Comparison of ENCODE assay signal across 8 cellular contexts in the genomic region with DNA sequence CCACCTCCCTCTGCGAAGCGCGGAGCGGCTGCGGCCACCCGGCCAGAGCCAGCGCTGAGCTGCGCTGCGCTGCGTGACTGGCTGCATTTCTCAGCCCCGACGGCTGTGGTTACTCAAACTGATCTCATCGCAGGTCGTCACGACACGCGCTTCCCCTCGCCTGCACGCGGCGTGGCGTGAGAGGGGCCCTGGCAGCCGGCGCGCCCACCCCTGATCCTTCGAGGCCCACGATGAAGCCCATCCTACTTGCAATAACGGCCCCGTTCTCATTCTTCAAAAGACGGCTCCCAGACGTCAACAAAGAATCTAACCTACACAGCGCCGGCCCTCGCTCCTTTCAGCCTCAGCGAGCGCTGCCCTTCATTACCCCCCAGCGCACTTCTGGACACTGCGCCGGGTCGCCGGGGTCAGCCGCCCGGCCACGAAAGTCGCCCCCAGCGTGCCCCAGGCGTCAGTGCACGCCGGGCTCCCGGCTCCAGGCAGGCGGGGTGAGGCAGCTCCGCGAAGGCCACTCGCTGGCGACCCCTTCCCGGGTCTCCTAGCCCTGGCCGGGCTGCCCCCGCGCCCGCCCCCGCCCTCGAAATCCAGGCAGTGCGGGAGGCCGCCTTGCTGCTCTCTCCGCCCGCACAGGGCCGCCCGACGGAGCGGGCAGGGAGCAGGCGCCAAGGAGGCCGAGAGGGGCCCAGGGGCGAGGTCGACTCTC. TPM values are rescaled to one million over a fixed set of nuclear protein-coding genes. Genes with fewer than 3 reads are reported as not detected.
DNase-seq lines count a peak whose midpoint lies in the region; ATAC-seq, FAIRE-seq and TF ChIP-seq lines count a peak whose summit lies in the region.

No MANE protein-coding gene starts in this region.

- H3K9me3 Mint-ChIP-seq in activated naive CD4-positive, alpha-beta T cell treated with anti-CD3 and anti-CD28 coated beads, Interleukin-2, amount 50 U/mL, for 24 hours: no peaks in the 10 kb centered on the region

- H3K27ac Mint-ChIP-seq in activated naive CD4-positive, alpha-beta T cell treated with anti-CD3 and anti-CD28 coated beads, Interleukin-2, amount 50 U/mL, for 24 hours: peak overlapping the region; percentile 99

- no peaks in the 10 kb centered on the region for H3F3A ChIP-seq in OCI-LY1 (ENCODE audit: insufficient read depth, low read length)

- CTCF ChIA-PET in HEK293T (lab: Yijun Ruan, JAX): no interaction called here

- no peaks in the 10 kb centered on the region for H3K27me3 ChIP-seq in OCI-LY1 (ENCODE audit: insufficient read depth, low read length)

- H3K36me3 Mint-ChIP-seq in activated naive CD4-positive, alpha-beta T cell treated with anti-CD3 and anti-CD28 coated beads, Interleukin-2, amount 50 U/mL, for 24 hours: peaks cover 5% of the 10 kb centered on the region

- DNase-seq in GM12891 (ENCODE audit: insufficient read length, low spot score) (no peak), HEK293T (ENCODE audit: extremely low spot score) (peak; percentile 13), left cardiac atrium (peak; percentile 33), sciatic nerve (ENCODE audit: low spot score) (no peak), NCI-H2171 (lab: John Stamatoyannopoulos, UW) (no peak), SHP77 treated with DMSO at 0.1 percent for 48 hours (lab: John Stamatoyannopoulos, UW) (no peak)

- intact Hi-C loops in left cardiac atrium (cut with DNase I) (loop anchor here (5.0 kb wide), 2 partner anchors 139 to 266 kb away; no protein-coding TSS in a partner anchor), sciatic nerve (cut with DNase I) (loop anchor here (2.0 to 5.0 kb wide), 2 partner anchors 139 to 779 kb away; no protein-coding TSS in a partner anchor)

- H3K36me3 ChIP-seq in OCI-LY1 (ENCODE audit: insufficient read depth, low read length): peaks cover 17% of the 10 kb centered on the region

- no peak overlapping the region for H2AFZ ChIP-seq in OCI-LY1 (ENCODE audit: low read length)

- H3K79me2 ChIP-seq in OCI-LY1 (ENCODE audit: insufficient read depth, low read length): peaks cover 36% of the 10 kb centered on the region

- H3K4me3 ChIP-seq in OCI-LY1 (ENCODE audit: low read depth, low read length, poor library complexity, severe bottlenecking): peak overlapping the region; percentile 62

- peak; percentile 35; the same call in 1 of the 2 replicates for TF ChIP-seq CTCF in OCI-LY1 (IDR thresholded peaks at IDR 0.05; ENCODE audit: low read length)

- H3K27ac ChIP-seq in OCI-LY1 (ENCODE audit: low read depth, low read length, poor library complexity, severe bottlenecking): peak overlapping the region; percentile 94

- no peaks in the 10 kb centered on the region for H3K27me3 Mint-ChIP-seq in activated naive CD4-positive, alpha-beta T cell treated with anti-CD3 and anti-CD28 coated beads, Interleukin-2, amount 50 U/mL, for 24 hours

- peak; percentile 51 for FAIRE-seq in GM12891 (lab: Jason Lieb, UNC)

- peaks cover 94% of the 10 kb centered on the region for H3K4me1 ChIP-seq in OCI-LY1 (ENCODE audit: insufficient read depth, low read length, severe bottlenecking)

- POLR2A ChIA-PET in HEK293T (lab: Yijun Ruan, JAX): no interaction called here

- H3K4me3 Mint-ChIP-seq in activated naive CD4-positive, alpha-beta T cell treated with anti-CD3 and anti-CD28 coated beads, Interleukin-2, amount 50 U/mL, for 24 hours: peak overlapping the region; percentile 95

- no peaks in the 10 kb centered on the region for H4K20me1 ChIP-seq in OCI-LY1 (ENCODE audit: insufficient read depth, low read length)

- no peak; the same call in 1 of the 2 replicates for TF ChIP-seq POLR2A in GM12891 (IDR thresholded peaks at IDR 0.05; ENCODE audit: low read depth, low read length)

- H3K4me2 ChIP-seq in OCI-LY1 (ENCODE audit: low read length): peak overlapping the region; percentile 80

- no peaks in the 10 kb centered on the region for H3K9me3 ChIP-seq in OCI-LY1 (ENCODE audit: low read length)

- ATAC-seq in left cardiac atrium: peak; percentile 66 to 72
- peak; percentile 66 for ATAC-seq in sciatic nerve

- peaks cover 32% of the 10 kb centered on the region for H3K4me1 Mint-ChIP-seq in activated naive CD4-positive, alpha-beta T cell treated with anti-CD3 and anti-CD28 coated beads, Interleukin-2, amount 50 U/mL, for 24 hours

- H3K9me2 ChIP-seq in OCI-LY1 (ENCODE audit: low read depth, low read length): no peaks in the 10 kb centered on the region

- peak overlapping the region; percentile 74 for H3K9ac ChIP-seq in OCI-LY1 (ENCODE audit: low read length)

TF ChIP-seq in GM12891, 5 proteins besides CTCF, POLR2A, EP300 and RAD21:
- TF ChIP-seq POU2F2 (IDR thresholded peaks at IDR 0.05; ENCODE audit: low read depth, low read length): no peak

TF ChIP-seq in HEK293T, 16 proteins besides CTCF, POLR2A, EP300 and RAD21:
- TF ChIP-seq NFRKB (IDR thresholded peaks at IDR 0.05) (no peak), ARNT (IDR thresholded peaks at IDR 0.05) (peak; percentile 69; the same call in 1 of the 2 replicates), FOXK2 (IDR thresholded peaks at IDR 0.05) (no peak)

RNA-seq across cellular contexts. Expression of a gene that starts 9.9 kb away (rescaled TPM):
- polyA plus RNA-seq in GM12891 (2012; ENCODE audit: low read depth, missing spikeins): 1.1 TPM
- 1 to 10 TPM in 1 of 2 donors, under 1 TPM in 1; 0.65 to 2.3 TPM for total RNA-seq in left cardiac atrium
- 1.9 TPM for total RNA-seq in sciatic nerve

Comparison
In these comparisons a context has a peak if more than half of its experiments do, and no peak if none do; other contexts are left out.
1. DNase-seq: peak in HEK293T (single experiment) and left cardiac atrium (single experiment); none in GM12891 (single experiment), sciatic nerve (single experiment), NCI-H2171 (single experiment) and SHP77 treated with DMSO at 0.1 percent for 48 hours (single experiment).